8 cellular contexts compared by ENCODE assay signal in the genomic region with DNA sequence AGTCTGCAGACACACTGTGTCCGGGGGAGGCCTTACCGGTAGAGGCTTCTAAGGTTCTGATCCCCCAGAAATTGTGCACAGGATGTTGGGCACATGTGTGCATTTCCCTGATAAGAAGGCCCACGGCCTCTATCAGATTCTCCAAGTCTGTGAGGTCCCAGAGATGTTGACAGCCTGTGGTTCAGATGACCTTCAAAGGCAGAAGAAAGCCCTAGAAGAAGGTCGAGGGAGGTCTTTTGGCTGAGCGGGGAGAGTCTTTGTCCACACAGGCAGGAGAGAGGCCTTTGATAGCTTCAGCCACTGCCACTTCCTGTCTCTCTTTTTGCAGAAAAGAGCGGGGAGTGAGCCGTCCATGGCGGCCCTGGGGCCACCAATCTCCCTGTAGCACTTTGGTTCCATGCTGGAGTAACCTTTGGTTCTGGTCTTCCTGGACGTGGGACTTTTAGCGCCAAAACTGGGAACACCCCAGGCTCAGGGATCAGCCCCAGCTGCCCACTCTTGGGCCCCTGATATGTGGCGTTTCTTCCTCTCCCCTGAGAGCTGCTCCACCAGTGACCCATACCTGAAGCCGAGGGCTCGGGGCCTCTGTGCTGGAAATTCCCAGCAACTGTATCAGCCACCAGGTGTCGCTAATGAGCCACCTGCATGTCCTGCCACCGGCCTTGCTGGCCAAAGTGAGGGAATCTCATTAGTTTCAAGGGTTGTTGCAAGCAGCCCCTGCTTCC. TPM values are rescaled to one million over a fixed set of nuclear protein-coding genes. Genes with fewer than 3 reads are reported as not detected.
DNase-seq lines count a peak whose midpoint lies in the region; ATAC-seq and TF ChIP-seq lines count a peak whose summit lies in the region.

No MANE protein-coding gene starts in this region.

- DNase-seq in AG20443 (ENCODE audit: low spot score) = peak; percentile 89
- DNase-seq in NCI-H69 (lab: John Stamatoyannopoulos, UW) = peak; percentile 66
- DNase-seq in activated CD4-positive, alpha-beta T cell treated with anti-CD3 and anti-CD28 coated beads, Interleukin-2, amount 50 U/mL, for 24 hours (ENCODE audit: low read depth in 1 of 2, low spot score in 1 of 2) = peak; percentile 54 to 62
- peak; percentile 54 to 67 for DNase-seq in dermis microvascular lymphatic vessel endothelial cell (ENCODE audit: low read depth in 2 of 2)
- peak; percentile 65 to 94 for DNase-seq in lower leg skin (ENCODE audit: low spot score in 2 of 2)
- peak; percentile 34 to 64 (median 58) for DNase-seq in stimulated activated CD4-positive, alpha-beta T cell treated with anti-CD3 and anti-CD28 coated beads, TNF-alpha, amount 100 ng/mL, for 48 hours (ENCODE audit: low read depth in 3 of 3)

- intact Hi-C loops in lower leg skin (cut with DNase I; ENCODE audit: low total_unique reads) = loop anchor here (5.0 kb wide), 2 partner anchors 49 to 251 kb away; no protein-coding TSS in a partner anchor

- ATAC-seq in GM21528 (IDR thresholded peaks at IDR 0.05; ENCODE audit: low FRiP score, unreplicated experiment) = peak; percentile 50
- ATAC-seq in GM18868 (IDR thresholded peaks at IDR 0.05; ENCODE audit: unreplicated experiment) = no peak

- WGBS in lower leg skin, 2 donors = 58 to 61% methylated on average over 13 to 14 of the region's 15 CpGs

- peak in 1 of 3 donors; percentile 73 for TF ChIP-seq CTCF in lower leg skin (IDR thresholded peaks at IDR 0.05)

- no peak overlapping the region for H3K4me3 ChIP-seq in lower leg skin (ENCODE audit: low read depth, poor library complexity, severe bottlenecking)

- no peak for TF ChIP-seq POLR2A in lower leg skin (IDR thresholded peaks at IDR 0.05)

RNA-seq across cellular contexts. Expression of a gene that starts 28.1 kb away (rescaled TPM):
- 26.1 and 69.7 TPM in 2 replicates for total RNA-seq in dermis microvascular lymphatic vessel endothelial cell
- 10 to 100 TPM in 2 of 4 donors, 1 to 10 TPM in 2; 3.4 to 15.5 (median 9.5) TPM for total RNA-seq in lower leg skin
